10 cellular contexts compared by ENCODE assay signal in the genomic region with DNA sequence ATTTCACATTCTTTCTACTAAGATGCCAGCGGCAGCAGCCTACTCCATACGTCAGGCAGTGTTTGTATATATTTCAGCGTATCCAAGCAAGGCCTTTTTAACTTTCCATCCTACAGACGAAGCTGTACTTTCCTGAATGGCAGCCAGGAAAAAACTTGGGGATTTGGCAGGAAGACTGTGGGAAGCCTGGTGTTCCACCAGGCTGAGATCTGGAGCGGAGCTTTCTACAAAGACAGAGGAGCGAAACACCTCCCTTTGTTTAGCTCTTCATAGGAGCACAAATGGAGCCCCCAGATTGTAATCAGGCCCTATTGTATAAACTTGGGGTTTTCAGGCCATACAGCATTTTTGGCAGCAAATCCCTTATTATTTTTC.
A peak's percentile ranks its signal among the peaks of the same experiment; 100 is the strongest.
DNase-seq lines count a peak whose midpoint lies in the region; ATAC-seq and TF ChIP-seq lines count a peak whose summit lies in the region.
"Had no signal": no experiment of that assay in that cellular context is flagged by ENCODE, and none has a peak within 500 bp of the region (broad histone marks: within the 10 kb centered on the region; RNA-seq: fewer than 3 reads in every experiment).

No MANE protein-coding gene starts in this region.

- H3K9me3 Mint-ChIP-seq in naive thymus-derived CD4-positive, alpha-beta T cell: peaks cover 0 to 2% (median 0%) of the 10 kb centered on the region in 11 donors
- H3K9me3 Mint-ChIP-seq: activated CD4-positive, alpha-beta memory T cell treated with anti-CD3 and anti-CD28 coated beads, Interleukin-2, amount 10 ng/mL, durations not matched to agents 7 days and 5 days had no signal

- H3K9me3 ChIP-seq in SJCRH30 (replicated peaks): no peaks in the 10 kb centered on the region
- H3K9me3 ChIP-seq in naive thymus-derived CD4-positive, alpha-beta T cell (ENCODE audit: control insufficient read depth in 2 of 3, low read length in 3 of 3): no peaks in the 10 kb centered on the region

- DNase-seq in A172 (ENCODE audit: low spot score): peak; percentile 45
- DNase-seq in SJCRH30: peak; percentile 35 to 51
- DNase-seq in fibroblast of mammary gland (ENCODE audit: low read depth): peak; percentile 71
- peak; percentile 15 for DNase-seq in occipital lobe (lab: John Stamatoyannopoulos, UW)
- no peak for DNase-seq in NCI-H510A (lab: John Stamatoyannopoulos, UW)
- no peak for DNase-seq in naive thymus-derived CD4-positive, alpha-beta T cell
- no peak for DNase-seq in MV-4-11 (lab: John Stamatoyannopoulos, UW)
- DNase-seq: activated CD4-positive, alpha-beta memory T cell treated with anti-CD3 and anti-CD28 coated beads, Interleukin-2, amount 10 ng/mL, durations not matched to agents 7 days and 5 days; effector CD4-positive, alpha-beta T cell had no signal

- peaks cover 5 to 22% (median 9%) of the 10 kb centered on the region in 5 donors for H3K27me3 Mint-ChIP-seq in naive thymus-derived CD4-positive, alpha-beta T cell

- peak overlapping the region; percentile 35 for H3K4me3 ChIP-seq in SJCRH30
- no peak overlapping the region for H3K4me3 ChIP-seq in fibroblast of mammary gland (ENCODE audit: control insufficient read depth, low read depth, low read length)
- no peak overlapping the region for H3K4me3 ChIP-seq in naive thymus-derived CD4-positive, alpha-beta T cell (ENCODE audit: low read length)

- ATAC-seq in GM19328 (IDR thresholded peaks at IDR 0.05; ENCODE audit: unreplicated experiment): no peak
- no peak for ATAC-seq in naive thymus-derived CD4-positive, alpha-beta T cell

- no peaks in the 10 kb centered on the region for H3K36me3 ChIP-seq in SJCRH30
- no peaks in the 10 kb centered on the region for H3K36me3 ChIP-seq in naive thymus-derived CD4-positive, alpha-beta T cell (ENCODE audit: control insufficient read depth in 2 of 3, insufficient read depth in 3 of 3, low read length in 3 of 3)

- H3K27me3 ChIP-seq in SJCRH30: no peaks in the 10 kb centered on the region
- no peaks in the 10 kb centered on the region for H3K27me3 ChIP-seq in naive thymus-derived CD4-positive, alpha-beta T cell (ENCODE audit: control insufficient read depth in 2 of 2, insufficient read depth in 2 of 2, low read length in 2 of 2)

- no peak overlapping the region for H3K27ac Mint-ChIP-seq in naive thymus-derived CD4-positive, alpha-beta T cell
- H3K27ac Mint-ChIP-seq: activated CD4-positive, alpha-beta memory T cell treated with anti-CD3 and anti-CD28 coated beads, Interleukin-2, amount 10 ng/mL, durations not matched to agents 7 days and 5 days had no signal

- peak overlapping the region; percentile 55 for H3K27ac ChIP-seq in SJCRH30
- no peak overlapping the region for H3K27ac ChIP-seq in naive thymus-derived CD4-positive, alpha-beta T cell (ENCODE audit: low read depth, low read length)

- intact Hi-C loops in naive thymus-derived CD4-positive, alpha-beta T cell (cut with micrococcal nuclease): no loop called here

- no peaks in the 10 kb centered on the region for H3K36me3 Mint-ChIP-seq in naive thymus-derived CD4-positive, alpha-beta T cell

- H3K4me1 Mint-ChIP-seq in naive thymus-derived CD4-positive, alpha-beta T cell: no peaks in the 10 kb centered on the region
- H3K4me1 Mint-ChIP-seq: activated CD4-positive, alpha-beta memory T cell treated with anti-CD3 and anti-CD28 coated beads, Interleukin-2, amount 10 ng/mL, durations not matched to agents 7 days and 5 days had no signal

- TF ChIP-seq CTCF in fibroblast of mammary gland (conservative IDR thresholded peaks at IDR 0.05; ENCODE audit: control insufficient read depth, insufficient read depth, low read depth, low read length): no peak

- H3K4me1 ChIP-seq in SJCRH30: peaks cover 43% of the 10 kb centered on the region
- H3K4me1 ChIP-seq in naive thymus-derived CD4-positive, alpha-beta T cell (ENCODE audit: control insufficient read depth in 2 of 2, insufficient read depth in 2 of 2, low read length in 2 of 2): no peaks in the 10 kb centered on the region

- CTCF ChIA-PET in naive thymus-derived CD4-positive, alpha-beta T cell (lab: Charles Lee): no interaction called here

- no peak overlapping the region for H3K4me3 Mint-ChIP-seq in naive thymus-derived CD4-positive, alpha-beta T cell
- H3K4me3 Mint-ChIP-seq: activated CD4-positive, alpha-beta memory T cell treated with anti-CD3 and anti-CD28 coated beads, Interleukin-2, amount 10 ng/mL, durations not matched to agents 7 days and 5 days had no signal

- POLR2A ChIA-PET in naive thymus-derived CD4-positive, alpha-beta T cell (lab: Charles Lee): no interaction called here

Comparison
In these comparisons a context has a peak if more than half of its experiments do, and no peak if none do; other contexts are left out.
1. DNase-seq: peak in A172 (single experiment), SJCRH30 (2 of 2), fibroblast of mammary gland (single experiment) and occipital lobe (single experiment); none in NCI-H510A (single experiment), naive thymus-derived CD4-positive, alpha-beta T cell (0 of 9) and MV-4-11 (single experiment).